Comparison of ENCODE assay signal across 8 cellular contexts in the genomic region with DNA sequence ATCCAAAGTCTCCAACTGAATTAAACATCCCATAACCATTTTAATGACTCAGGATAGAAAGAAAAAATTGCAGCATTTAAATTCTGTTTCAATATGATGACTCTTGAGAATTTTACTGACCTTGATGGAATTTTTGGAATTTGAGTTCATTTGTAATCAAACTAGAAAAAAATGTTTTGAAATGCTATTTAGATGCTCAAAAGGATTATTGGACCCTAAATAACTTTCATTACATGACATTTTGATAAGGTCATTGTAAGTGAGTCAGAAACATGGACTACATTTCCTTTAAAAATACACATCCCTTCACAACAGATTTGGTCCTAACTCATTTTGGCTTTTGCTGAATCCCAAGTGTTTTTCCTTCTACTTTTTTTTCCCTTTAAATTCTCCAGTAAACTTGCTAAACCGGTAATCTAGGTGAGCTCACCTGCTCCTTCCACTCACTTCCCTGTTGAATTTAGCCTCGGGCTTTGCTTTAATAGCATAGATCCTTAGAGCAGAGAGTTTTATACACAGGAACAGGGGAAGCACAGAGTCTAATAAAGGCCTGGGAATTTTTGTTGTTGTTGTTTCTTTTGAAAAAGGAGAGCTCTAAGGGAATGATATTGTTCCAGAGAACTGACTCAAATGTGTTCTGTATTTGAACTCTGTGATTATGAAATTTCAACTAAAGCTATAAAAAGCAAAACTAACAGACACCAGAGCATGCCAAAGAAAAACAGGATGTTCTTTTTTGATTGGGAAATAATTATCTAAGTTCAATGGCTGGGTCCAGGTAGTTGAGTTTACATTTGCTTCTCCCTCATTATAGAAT.
DNase-seq lines count a peak whose midpoint lies in the region; ATAC-seq and TF ChIP-seq lines count a peak whose summit lies in the region.

No MANE protein-coding gene starts in this region.

- TF ChIP-seq EP300 in SK-N-SH (IDR thresholded peaks at IDR 0.05; ENCODE audit: borderline replicate concordance in 1 of 2, low read depth in 1 of 2, low read length in 1 of 2) = peak in 1 of 2 experiments; percentile 67; a peak in 2 of 4 replicates

- H3K27me3 Mint-ChIP-seq in HFFc6 (ENCODE audit: insufficient read depth) = no peaks in the 10 kb centered on the region; the same call in 1 of the 2 replicates

- peak overlapping the region; percentile 63 for H3K4me3 Mint-ChIP-seq in HFFc6

- H3K27ac ChIP-seq in SK-N-SH (ENCODE audit: low read depth in 2 of 2, low read length in 1 of 2) (peak overlapping the region; percentile 48 to 77; a peak in 3 of 4 replicates), smooth muscle cell (ENCODE audit: low read depth) (peak overlapping the region; percentile 32)

- peaks cover 5% of the 10 kb centered on the region for H3F3A ChIP-seq in SK-N-SH (replicated peaks; ENCODE audit: insufficient read depth)
- no peaks in the 10 kb centered on the region for H3F3A ChIP-seq in smooth muscle cell (ENCODE audit: low read depth)

- H3K4me1 Mint-ChIP-seq in HFFc6 (ENCODE audit: low read depth) = peaks cover 58% of the 10 kb centered on the region

- H3K27me3 ChIP-seq in SK-N-SH (ENCODE audit: insufficient read depth) (no peaks in the 10 kb centered on the region), smooth muscle cell (ENCODE audit: low read depth) (no peaks in the 10 kb centered on the region)

- peak overlapping the region; percentile 38 for H3K9ac ChIP-seq in SK-N-SH
- H3K9ac ChIP-seq in smooth muscle cell (ENCODE audit: low read depth) = no peak overlapping the region

- TF ChIP-seq CTCF in HFFc6 (IDR thresholded peaks at IDR 0.05) (no peak), SK-N-SH (IDR thresholded peaks at IDR 0.05) (no peak), smooth muscle cell (IDR thresholded peaks at IDR 0.05; ENCODE audit: borderline replicate concordance, insufficient read depth, poor library complexity, severe bottlenecking) (no peak)

- H2AFZ ChIP-seq in SK-N-SH (ENCODE audit: low read depth) = peak overlapping the region; percentile 85
- peak overlapping the region; percentile 1 for H2AFZ ChIP-seq in smooth muscle cell (ENCODE audit: low read depth)

- H3K79me2 ChIP-seq in SK-N-SH (ENCODE audit: insufficient read depth) = no peaks in the 10 kb centered on the region
- H3K79me2 ChIP-seq in smooth muscle cell (ENCODE audit: low read depth) = no peaks in the 10 kb centered on the region

- H3K9me3 ChIP-seq in SK-N-SH (peaks cover 12% of the 10 kb centered on the region; the same call in 1 of the 2 replicates), smooth muscle cell (replicated peaks; ENCODE audit: low read depth) (peaks cover 4% of the 10 kb centered on the region)

- intact Hi-C loops in left cardiac atrium (cut with DNase I) = no loop called here

- H3K9me2 ChIP-seq in SK-N-SH = no peaks in the 10 kb centered on the region

- H3K36me3 ChIP-seq in SK-N-SH (replicated peaks in 1 of 2; ENCODE audit: control insufficient read depth in 1 of 2, insufficient read depth in 2 of 2, low read length in 1 of 2) (no peaks in the 10 kb centered on the region), smooth muscle cell (ENCODE audit: low read depth) (no peaks in the 10 kb centered on the region)

- POLR2A ChIA-PET in SK-N-SH (lab: Yijun Ruan, JAX) = no interaction called here

- TF ChIP-seq RAD21 in SK-N-SH (IDR thresholded peaks at IDR 0.05; ENCODE audit: low read length) = no peak

- H3K4me2 ChIP-seq in SK-N-SH (peak overlapping the region; percentile 28; the same call in 1 of the 2 replicates), smooth muscle cell (peak overlapping the region; percentile 4)

- peaks cover 48% of the 10 kb centered on the region for H3K36me3 Mint-ChIP-seq in HFFc6 (ENCODE audit: low read depth)

- ATAC-seq in left cardiac atrium (peak; percentile 63 to 88), HG03095 (IDR thresholded peaks at IDR 0.05; ENCODE audit: unreplicated experiment) (no peak), GM21576 (IDR thresholded peaks at IDR 0.05; ENCODE audit: unreplicated experiment) (no peak), GM21825 (IDR thresholded peaks at IDR 0.05; ENCODE audit: unreplicated experiment) (no peak)

- 12% methylated on average over 2 of the region's 2 CpGs for WGBS in SK-N-SH (ENCODE audit: low lambda C conversion rate)
- WGBS in smooth muscle cell (ENCODE audit: low lambda C conversion rate) = 42% methylated on average over 2 of the region's 2 CpGs

- H4K20me1 ChIP-seq in SK-N-SH (ENCODE audit: insufficient read depth) (no peaks in the 10 kb centered on the region), smooth muscle cell (ENCODE audit: low read depth) (no peaks in the 10 kb centered on the region)

- H3K4me3 ChIP-seq in SK-N-SH (ENCODE audit: low read depth in 2 of 2, low read length in 1 of 2) (no peak overlapping the region), smooth muscle cell (no peak overlapping the region)

- peak; percentile 77 for DNase-seq in HFFc6
- no peak for DNase-seq in SK-N-SH
- DNase-seq in left cardiac atrium = no peak
- DNase-seq in smooth muscle cell (lab: John Stamatoyannopoulos, UW; ENCODE audit: unreplicated experiment) = no peak
- no peak for DNase-seq in NCI-H2171 (lab: John Stamatoyannopoulos, UW)

- H3K27ac Mint-ChIP-seq in HFFc6 = peak overlapping the region; percentile 95

- H3K4me1 ChIP-seq in SK-N-SH (ENCODE audit: control insufficient read depth in 1 of 2, insufficient read depth in 2 of 2, low read depth in 1 of 2, low read length in 1 of 2) (no peaks in the 10 kb centered on the region; a peak in 1 of 4 replicates), smooth muscle cell (ENCODE audit: low read depth) (no peaks in the 10 kb centered on the region)

- H3K9me3 Mint-ChIP-seq in HFFc6 = peaks cover 20% of the 10 kb centered on the region

- CTCF ChIA-PET in SK-N-SH (lab: Yijun Ruan, JAX) = interaction anchor here (0.6 kb wide), 1 partner anchor 213 kb away, joined by 3 read pairs; no protein-coding TSS in a partner anchor

TF ChIP-seq in SK-N-SH, 30 proteins besides CTCF, POLR2A, EP300 and RAD21 (continues in another document):
- TF ChIP-seq NFIC (IDR thresholded peaks at IDR 0.05; ENCODE audit: borderline replicate concordance) (no peak), GABPA (IDR thresholded peaks at IDR 0.05; ENCODE audit: low read depth) (no peak), USF1 (IDR thresholded peaks at IDR 0.05; ENCODE audit: borderline replicate concordance, low read depth) (no peak), MEF2A (IDR thresholded peaks at IDR 0.05; ENCODE audit: borderline replicate concordance, low read depth) (peak; percentile 42; the same call in 1 of the 2 replicates), JUND (IDR thresholded peaks at IDR 0.05) (no peak), POLR2AphosphoS5 (IDR thresholded peaks at IDR 0.05; ENCODE audit: low read depth, low read length) (no peak), ZBTB33 (IDR thresholded peaks at IDR 0.05; ENCODE audit: borderline replicate concordance, low read depth) (no peak), TEAD4 (IDR thresholded peaks at IDR 0.05; ENCODE audit: borderline replicate concordance, insufficient read depth) (peak; percentile 63; the same call in 1 of the 2 replicates), RCOR1 (IDR thresholded peaks at IDR 0.05; ENCODE audit: low read length) (no peak), NRF1 (IDR thresholded peaks at IDR 0.05; ENCODE audit: low read depth, low read length) (no peak), RFX5 (IDR thresholded peaks at IDR 0.05; ENCODE audit: low read length) (no peak), FOXM1 (IDR thresholded peaks at IDR 0.05; ENCODE audit: low read depth) (0 out of 2 replicates have a peak, but pooled peaks have one; percentile 39), CHD2 (IDR thresholded peaks at IDR 0.05; ENCODE audit: low read length, partially characterized antibody) (no peak)
- TF ChIP-seq, protein P1, sequence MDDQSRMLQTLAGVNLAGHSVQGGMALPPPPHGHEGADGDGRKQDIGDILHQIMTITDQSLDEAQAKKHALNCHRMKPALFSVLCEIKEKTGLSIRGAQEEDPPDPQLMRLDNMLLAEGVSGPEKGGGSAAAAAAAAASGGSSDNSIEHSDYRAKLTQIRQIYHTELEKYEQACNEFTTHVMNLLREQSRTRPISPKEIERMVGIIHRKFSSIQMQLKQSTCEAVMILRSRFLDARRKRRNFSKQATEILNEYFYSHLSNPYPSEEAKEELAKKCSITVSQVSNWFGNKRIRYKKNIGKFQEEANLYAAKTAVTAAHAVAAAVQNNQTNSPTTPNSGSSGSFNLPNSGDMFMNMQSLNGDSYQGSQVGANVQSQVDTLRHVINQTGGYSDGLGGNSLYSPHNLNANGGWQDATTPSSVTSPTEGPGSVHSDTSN (IDR thresholded peaks at IDR 0.05) = peak; percentile 25; the same call in 1 of the 2 replicates
- TF ChIP-seq, protein P2, sequence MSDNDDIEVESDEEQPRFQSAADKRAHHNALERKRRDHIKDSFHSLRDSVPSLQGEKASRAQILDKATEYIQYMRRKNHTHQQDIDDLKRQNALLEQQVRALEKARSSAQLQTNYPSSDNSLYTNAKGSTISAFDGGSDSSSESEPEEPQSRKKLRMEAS (IDR thresholded peaks at IDR 0.05; ENCODE audit: low read depth) = no peak

Comparison
In these comparisons a context has a peak if more than half of its experiments do, and no peak if none do; other contexts are left out.
1. ATAC-seq: peak in left cardiac atrium (2 of 2); none in HG03095 (single experiment), GM21576 (single experiment) and GM21825 (single experiment).